ENCODE assay signal across 1 cellular context in genomic region chr5:175796536-175797499, GRCh38.
A peak's percentile ranks its signal among the peaks of the same experiment; 100 is the strongest.
TF ChIP-seq lines count a peak whose summit lies in the region.

No MANE protein-coding gene starts in this region.

TF ChIP-seq in K562, 482 proteins besides CTCF, POLR2A, EP300 and RAD21 (continued from another document and continues in another):
- TF ChIP-seq ID3 (CRISPR knock-in tag; IDR thresholded peaks at IDR 0.05) = no peak
- TF ChIP-seq ID3 (tag; IDR thresholded peaks at IDR 0.05) = peak; percentile 38; the same call in 1 of the 2 replicates
- TF ChIP-seq KAT7 (CRISPR knock-in tag; IDR thresholded peaks at IDR 0.05; ENCODE audit: borderline replicate concordance) = peak; percentile 78; the same call in 1 of the 2 replicates
- TF ChIP-seq, protein P1, sequence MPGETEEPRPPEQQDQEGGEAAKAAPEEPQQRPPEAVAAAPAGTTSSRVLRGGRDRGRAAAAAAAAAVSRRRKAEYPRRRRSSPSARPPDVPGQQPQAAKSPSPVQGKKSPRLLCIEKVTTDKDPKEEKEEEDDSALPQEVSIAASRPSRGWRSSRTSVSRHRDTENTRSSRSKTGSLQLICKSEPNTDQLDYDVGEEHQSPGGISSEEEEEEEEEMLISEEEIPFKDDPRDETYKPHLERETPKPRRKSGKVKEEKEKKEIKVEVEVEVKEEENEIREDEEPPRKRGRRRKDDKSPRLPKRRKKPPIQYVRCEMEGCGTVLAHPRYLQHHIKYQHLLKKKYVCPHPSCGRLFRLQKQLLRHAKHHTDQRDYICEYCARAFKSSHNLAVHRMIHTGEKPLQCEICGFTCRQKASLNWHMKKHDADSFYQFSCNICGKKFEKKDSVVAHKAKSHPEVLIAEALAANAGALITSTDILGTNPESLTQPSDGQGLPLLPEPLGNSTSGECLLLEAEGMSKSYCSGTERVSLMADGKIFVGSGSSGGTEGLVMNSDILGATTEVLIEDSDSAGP (CRISPR knock-in tag; IDR thresholded peaks at IDR 0.05) = peak; percentile 67; the same call in 1 of the 2 replicates
- TF ChIP-seq OTX1 (CRISPR knock-in tag; IDR thresholded peaks at IDR 0.05) = no peak
- peak; percentile 97 for TF ChIP-seq ZNF766 (CRISPR knock-in tag; conservative IDR thresholded peaks at IDR 0.05)
- peak; percentile 39; the same call in 1 of the 2 replicates for TF ChIP-seq ZNF239 (CRISPR knock-in tag; IDR thresholded peaks at IDR 0.05)
- TF ChIP-seq, protein P2, sequence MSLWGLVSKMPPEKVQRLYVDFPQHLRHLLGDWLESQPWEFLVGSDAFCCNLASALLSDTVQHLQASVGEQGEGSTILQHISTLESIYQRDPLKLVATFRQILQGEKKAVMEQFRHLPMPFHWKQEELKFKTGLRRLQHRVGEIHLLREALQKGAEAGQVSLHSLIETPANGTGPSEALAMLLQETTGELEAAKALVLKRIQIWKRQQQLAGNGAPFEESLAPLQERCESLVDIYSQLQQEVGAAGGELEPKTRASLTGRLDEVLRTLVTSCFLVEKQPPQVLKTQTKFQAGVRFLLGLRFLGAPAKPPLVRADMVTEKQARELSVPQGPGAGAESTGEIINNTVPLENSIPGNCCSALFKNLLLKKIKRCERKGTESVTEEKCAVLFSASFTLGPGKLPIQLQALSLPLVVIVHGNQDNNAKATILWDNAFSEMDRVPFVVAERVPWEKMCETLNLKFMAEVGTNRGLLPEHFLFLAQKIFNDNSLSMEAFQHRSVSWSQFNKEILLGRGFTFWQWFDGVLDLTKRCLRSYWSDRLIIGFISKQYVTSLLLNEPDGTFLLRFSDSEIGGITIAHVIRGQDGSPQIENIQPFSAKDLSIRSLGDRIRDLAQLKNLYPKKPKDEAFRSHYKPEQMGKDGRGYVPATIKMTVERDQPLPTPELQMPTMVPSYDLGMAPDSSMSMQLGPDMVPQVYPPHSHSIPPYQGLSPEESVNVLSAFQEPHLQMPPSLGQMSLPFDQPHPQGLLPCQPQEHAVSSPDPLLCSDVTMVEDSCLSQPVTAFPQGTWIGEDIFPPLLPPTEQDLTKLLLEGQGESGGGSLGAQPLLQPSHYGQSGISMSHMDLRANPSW (CRISPR knock-in tag; IDR thresholded peaks at IDR 0.05) = peak; percentile 82; the same call in 1 of the 2 replicates
- TF ChIP-seq BRCA1 (IDR thresholded peaks at IDR 0.05) = no peak
- TF ChIP-seq BRCA1 (CRISPR knock-in tag; IDR thresholded peaks at IDR 0.05) = 0 out of 2 replicates have a peak, but pooled peaks have one; percentile 76
- TF ChIP-seq ZNF280B (CRISPR knock-in tag; IDR thresholded peaks at IDR 0.05) = no peak
- no peak for TF ChIP-seq PATZ1 (CRISPR knock-in tag; IDR thresholded peaks at IDR 0.05; ENCODE audit: borderline replicate concordance)
- peak; percentile 39 for TF ChIP-seq RBM25 (IDR thresholded peaks at IDR 0.05; ENCODE audit: low read depth, low read length, severe bottlenecking)
- no peak for TF ChIP-seq SMAD2 (IDR thresholded peaks at IDR 0.05; ENCODE audit: low read depth, low read length)
- TF ChIP-seq ZNF431 (CRISPR knock-in tag; IDR thresholded peaks at IDR 0.05) = peak; percentile 91
- TF ChIP-seq CBFB (CRISPR knock-in tag; IDR thresholded peaks at IDR 0.05) = peak; percentile 87; the same call in 1 of the 2 replicates
- no peak for TF ChIP-seq CHD2 (IDR thresholded peaks at IDR 0.05; ENCODE audit: low read depth, low read length)
- TF ChIP-seq EP400 (IDR thresholded peaks at IDR 0.05) = no peak
- TF ChIP-seq E2F3 (CRISPR knock-in tag; IDR thresholded peaks at IDR 0.05) = no peak
- TF ChIP-seq BDP1 (IDR thresholded peaks at IDR 0.05; ENCODE audit: insufficient read depth, insufficient read length) = no peak
- peak; percentile 57; the same call in 1 of the 2 replicates for TF ChIP-seq ELF1 (tag; IDR thresholded peaks at IDR 0.05)
- no peak for TF ChIP-seq SMC3 (conservative IDR thresholded peaks at IDR 0.05; ENCODE audit: insufficient read depth, low read depth, low read length)
- TF ChIP-seq, protein P3, sequence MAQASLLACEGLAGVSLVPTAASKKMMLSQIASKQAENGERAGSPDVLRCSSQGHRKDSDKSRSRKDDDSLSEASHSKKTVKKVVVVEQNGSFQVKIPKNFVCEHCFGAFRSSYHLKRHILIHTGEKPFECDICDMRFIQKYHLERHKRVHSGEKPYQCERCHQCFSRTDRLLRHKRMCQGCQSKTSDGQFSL (CRISPR knock-in tag; IDR thresholded peaks at IDR 0.05) = peak; percentile 81
- TF ChIP-seq, protein P3 (tag; IDR thresholded peaks at IDR 0.05) = no peak
- TF ChIP-seq, protein P4, sequence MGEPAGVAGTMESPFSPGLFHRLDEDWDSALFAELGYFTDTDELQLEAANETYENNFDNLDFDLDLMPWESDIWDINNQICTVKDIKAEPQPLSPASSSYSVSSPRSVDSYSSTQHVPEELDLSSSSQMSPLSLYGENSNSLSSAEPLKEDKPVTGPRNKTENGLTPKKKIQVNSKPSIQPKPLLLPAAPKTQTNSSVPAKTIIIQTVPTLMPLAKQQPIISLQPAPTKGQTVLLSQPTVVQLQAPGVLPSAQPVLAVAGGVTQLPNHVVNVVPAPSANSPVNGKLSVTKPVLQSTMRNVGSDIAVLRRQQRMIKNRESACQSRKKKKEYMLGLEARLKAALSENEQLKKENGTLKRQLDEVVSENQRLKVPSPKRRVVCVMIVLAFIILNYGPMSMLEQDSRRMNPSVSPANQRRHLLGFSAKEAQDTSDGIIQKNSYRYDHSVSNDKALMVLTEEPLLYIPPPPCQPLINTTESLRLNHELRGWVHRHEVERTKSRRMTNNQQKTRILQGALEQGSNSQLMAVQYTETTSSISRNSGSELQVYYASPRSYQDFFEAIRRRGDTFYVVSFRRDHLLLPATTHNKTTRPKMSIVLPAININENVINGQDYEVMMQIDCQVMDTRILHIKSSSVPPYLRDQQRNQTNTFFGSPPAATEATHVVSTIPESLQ (CRISPR knock-in tag; IDR thresholded peaks at IDR 0.05) = peak; percentile 99
- peak; percentile 99 for TF ChIP-seq FOXP1 (CRISPR knock-in tag; IDR thresholded peaks at IDR 0.05)
- peak; percentile 78 for TF ChIP-seq SREBF1 (IDR thresholded peaks at IDR 0.05; ENCODE audit: borderline replicate concordance, low read depth, low read length)
- TF ChIP-seq ZNF175 (CRISPR knock-in tag; IDR thresholded peaks at IDR 0.05; ENCODE audit: low read depth) = peak; percentile 95
- TF ChIP-seq ZNF134 (CRISPR knock-in tag; conservative IDR thresholded peaks at IDR 0.05) = no peak
- no peak for TF ChIP-seq GTF3C2 (IDR thresholded peaks at IDR 0.05; ENCODE audit: borderline replicate concordance, extremely low read depth, insufficient read length)
- peak; percentile 80 for TF ChIP-seq EGR1 (conservative IDR thresholded peaks at IDR 0.05)
- no peak for TF ChIP-seq HLTF (IDR thresholded peaks at IDR 0.05)
- TF ChIP-seq MYNN (IDR thresholded peaks at IDR 0.05) = no peak
- peak; percentile 91 for TF ChIP-seq MYNN (CRISPR knock-in tag; IDR thresholded peaks at IDR 0.05)
- no peak for TF ChIP-seq ATF3 (IDR thresholded peaks at IDR 0.05)
- TF ChIP-seq ATF3 (CRISPR knock-in tag; conservative IDR thresholded peaks at IDR 0.05) = peak; percentile 74; the same call in 1 of the 2 replicates
- TF ChIP-seq ZNF217 (CRISPR knock-in tag; IDR thresholded peaks at IDR 0.05) = peak; percentile 91
- TF ChIP-seq ZNF507 (tag; conservative IDR thresholded peaks at IDR 0.05) = no peak
- peak; percentile 48 for TF ChIP-seq TCF3 (CRISPR knock-in tag; IDR thresholded peaks at IDR 0.05)
- TF ChIP-seq RBFOX2 (IDR thresholded peaks at IDR 0.05; ENCODE audit: low read depth, low read length) = no peak
- no peak for TF ChIP-seq MBD1 (CRISPR knock-in tag; IDR thresholded peaks at IDR 0.05)
- peak; percentile 93 for TF ChIP-seq E2F4 (CRISPR knock-in tag; IDR thresholded peaks at IDR 0.05; ENCODE audit: low read depth)
- no peak for TF ChIP-seq MBD2 (IDR thresholded peaks at IDR 0.05; ENCODE audit: borderline replicate concordance, low read depth)
- TF ChIP-seq MED1 (CRISPR knock-in tag; IDR thresholded peaks at IDR 0.05; ENCODE audit: borderline replicate concordance) = peak; percentile 85; the same call in 1 of the 2 replicates
- peak; percentile 76 for TF ChIP-seq ZNF146 (CRISPR knock-in tag; IDR thresholded peaks at IDR 0.05; ENCODE audit: unreplicated experiment)
